ENCODE assay signal across 17 cellular contexts in the genomic region with DNA sequence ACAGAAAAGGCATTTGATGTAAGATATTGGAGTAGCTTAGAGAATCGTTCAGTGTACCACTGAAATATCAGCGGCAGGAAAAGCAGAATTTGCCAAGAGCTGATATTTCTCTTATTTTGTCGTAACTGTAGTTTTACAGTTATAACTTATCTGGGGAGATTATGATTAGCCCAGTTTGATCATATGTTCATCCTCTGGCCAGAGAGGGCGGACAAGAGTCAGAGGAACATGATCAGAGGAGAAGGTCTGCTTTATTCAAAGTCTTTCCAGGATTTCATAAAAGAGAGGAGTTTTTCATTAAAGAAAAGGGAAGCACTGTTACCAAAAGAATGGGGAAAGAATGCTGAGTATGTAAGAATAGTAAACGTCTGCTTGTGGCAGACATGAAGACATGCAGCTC.
A peak's percentile ranks its signal among the peaks of the same experiment; 100 is the strongest.
DNase-seq lines count a peak whose midpoint lies in the region; ATAC-seq and TF ChIP-seq lines count a peak whose summit lies in the region.
"Had no signal": no experiment of that assay in that cellular context is flagged by ENCODE, and none has a peak within 500 bp of the region (broad histone marks: within the 10 kb centered on the region; RNA-seq: fewer than 3 reads in every experiment).

No MANE protein-coding gene starts in this region.

- no TSS peak for BruUV-seq in OCI-LY7 (replicated peaks; lab: Mats Ljungman, UMichigan)

- no peaks in the 10 kb centered on the region for H3K36me3 Mint-ChIP-seq in GM23338 (ENCODE audit: low read depth)
- peaks cover 2% of the 10 kb centered on the region for H3K36me3 Mint-ChIP-seq in endodermal cell (ENCODE audit: low read depth)
- H3K36me3 Mint-ChIP-seq in immature natural killer cell: peaks cover 0 to 5% (median 0%) of the 10 kb centered on the region in 3 donors

- H3F3A ChIP-seq in GM23338 (replicated peaks; ENCODE audit: low read depth): no peaks in the 10 kb centered on the region

- no peak overlapping the region for H3K27ac ChIP-seq in 22Rv1
- no peak overlapping the region for H3K27ac ChIP-seq in GM23338 (ENCODE audit: low read depth)
- H3K27ac ChIP-seq in OCI-LY7 (ENCODE audit: low read depth, low read length, poor library complexity, severe bottlenecking): no peak overlapping the region
- H3K27ac ChIP-seq in endodermal cell (ENCODE audit: low read depth, low read length): no peak overlapping the region
- H3K27ac ChIP-seq in ascending aorta: no peak overlapping the region
- H3K27ac ChIP-seq: A549, SK-N-MC had no signal

- peak; percentile 55 for TF ChIP-seq CTCF in 22Rv1 (IDR thresholded peaks at IDR 0.05)
- TF ChIP-seq CTCF in GM23338 (conservative IDR thresholded peaks at IDR 0.05; ENCODE audit: low read depth in 2 of 2): peak; percentile 47 to 55
- TF ChIP-seq CTCF in OCI-LY7 (conservative IDR thresholded peaks at IDR 0.05; ENCODE audit: low read length): 0 out of 2 replicates have a peak, but pooled peaks have one; percentile 20
- peak; percentile 69 for TF ChIP-seq CTCF in endodermal cell (conservative IDR thresholded peaks at IDR 0.05)
- no peak for TF ChIP-seq CTCF in ascending aorta (IDR thresholded peaks at IDR 0.05)

- H3K27me3 Mint-ChIP-seq in GM23338 (ENCODE audit: insufficient read depth, low read depth, poor library complexity) (peaks cover 1% of the 10 kb centered on the region), endodermal cell (ENCODE audit: insufficient read depth) (no peaks in the 10 kb centered on the region), immature natural killer cell (ENCODE audit: low read depth in 3 of 3) (peaks cover 0 to 3% (median 0%) of the 10 kb centered on the region in 3 donors)
- H3K27me3 Mint-ChIP-seq: B cell had no signal

- no peak overlapping the region for H3K4me2 ChIP-seq in GM23338
- H3K4me2 ChIP-seq in OCI-LY7 (ENCODE audit: low read length): no peak overlapping the region
- H3K4me2 ChIP-seq: A549 had no signal

- H3K27ac Mint-ChIP-seq in GM23338 (no peak overlapping the region), endodermal cell (no peak overlapping the region), immature natural killer cell (no peak overlapping the region)
- H3K27ac Mint-ChIP-seq: B cell had no signal

- WGBS in endodermal cell (ENCODE audit: insufficient coverage in 1 of 2, insufficient read length in 1 of 2), 2 experiments: 80 to 81% methylated on average over 5 of the region's 5 CpGs

- H3K9me3 Mint-ChIP-seq in GM23338 (no peaks in the 10 kb centered on the region; the same call in 2 of the 3 replicates), endodermal cell (peaks cover 11% of the 10 kb centered on the region), immature natural killer cell (peaks cover 21 to 59% (median 36%) of the 10 kb centered on the region in 6 donors)

- POLR2A ChIA-PET in OCI-LY7 (lab: Charles Lee): no interaction called here

- H3K4me1 ChIP-seq in GM23338 (ENCODE audit: insufficient read depth) (no peaks in the 10 kb centered on the region), OCI-LY7 (ENCODE audit: insufficient read depth, low read length, poor library complexity, severe bottlenecking) (no peaks in the 10 kb centered on the region), endodermal cell (ENCODE audit: control insufficient read depth, insufficient read depth, low read length) (no peaks in the 10 kb centered on the region), ascending aorta (no peaks in the 10 kb centered on the region)
- H3K4me1 ChIP-seq: A549 had no signal

- H3K4me3 ChIP-seq in GM23338 (no peak overlapping the region), OCI-LY7 (ENCODE audit: low read depth, low read length, poor library complexity, severe bottlenecking) (no peak overlapping the region), endodermal cell (ENCODE audit: low read length) (no peak overlapping the region), ascending aorta (no peak overlapping the region)
- H3K4me3 ChIP-seq: A549, SK-N-MC had no signal

- H3K79me2 ChIP-seq in GM23338 (replicated peaks; ENCODE audit: insufficient read depth) (no peaks in the 10 kb centered on the region), OCI-LY7 (ENCODE audit: insufficient read depth, low read depth, low read length) (no peaks in the 10 kb centered on the region)

- no peak overlapping the region for H3K9ac ChIP-seq in endodermal cell (ENCODE audit: extremely low read depth, low read length, poor library complexity, severe bottlenecking)

- no peaks in the 10 kb centered on the region; the same call in 1 of the 2 replicates for H3K9me2 ChIP-seq in GM23338 (ENCODE audit: insufficient read depth)
- no peaks in the 10 kb centered on the region for H3K9me2 ChIP-seq in OCI-LY7 (ENCODE audit: insufficient read depth, low read length)

- H4K20me1 ChIP-seq in GM23338 (replicated peaks; ENCODE audit: insufficient read depth) (no peaks in the 10 kb centered on the region), OCI-LY7 (ENCODE audit: insufficient read depth, low read length) (no peaks in the 10 kb centered on the region)

- H3K36me3 ChIP-seq in GM23338 (ENCODE audit: insufficient read depth) (no peaks in the 10 kb centered on the region), OCI-LY7 (ENCODE audit: insufficient read depth, low read length) (no peaks in the 10 kb centered on the region), endodermal cell (ENCODE audit: control insufficient read depth, insufficient read depth, low read length) (no peaks in the 10 kb centered on the region), ascending aorta (no peaks in the 10 kb centered on the region)

- H3K4me3 Mint-ChIP-seq in GM23338: no peak overlapping the region
- no peak overlapping the region for H3K4me3 Mint-ChIP-seq in endodermal cell
- no peak overlapping the region for H3K4me3 Mint-ChIP-seq in immature natural killer cell
- H3K4me3 Mint-ChIP-seq: B cell had no signal

- CTCF ChIA-PET in OCI-LY7 (lab: Charles Lee; ENCODE audit: unreplicated experiment): no interaction called here

- DNase-seq in GM23338 (ENCODE audit: low spot score) (peak; percentile 36), OCI-LY7 (ENCODE audit: low spot score) (no peak), endodermal cell (peak; percentile 54), NCI-H1694 treated with DMSO at 0.1 percent for 48 hours (lab: John Stamatoyannopoulos, UW) (no peak), ascending aorta (ENCODE audit: low spot score in 2 of 2) (no peak), immature natural killer cell (no peak)
- DNase-seq: DND-41, GOT3, KG1, NCI-H1694, NCI-H2107, NCI-H748 treated with DMSO at 0.1 percent for 48 hours, SHP77 had no signal

- intact Hi-C loops in OCI-LY7 (cut with micrococcal nuclease; ENCODE audit: unreplicated experiment): no loop called here
- intact Hi-C loops in ascending aorta (cut with DNase I): no loop called here

- no peak for ATAC-seq in GM23338
- ATAC-seq: A549 had no signal

- no peak overlapping the region for H2AFZ ChIP-seq in GM23338
- no peak overlapping the region for H2AFZ ChIP-seq in OCI-LY7 (ENCODE audit: low read length)

- H3K9me3 ChIP-seq in OCI-LY7 (ENCODE audit: low read length): no peaks in the 10 kb centered on the region
- H3K9me3 ChIP-seq in endodermal cell (ENCODE audit: control insufficient read depth, low read length): no peaks in the 10 kb centered on the region
- H3K9me3 ChIP-seq in ascending aorta: no peaks in the 10 kb centered on the region
- H3K9me3 ChIP-seq: A549 had no signal

- H3K4me1 Mint-ChIP-seq in GM23338 (peaks cover 2% of the 10 kb centered on the region; the same call in 1 of the 3 replicates), endodermal cell (peaks cover 18% of the 10 kb centered on the region), immature natural killer cell (no peaks in the 10 kb centered on the region)
- H3K4me1 Mint-ChIP-seq: B cell had no signal

- H3K27me3 ChIP-seq in GM23338 (ENCODE audit: insufficient read depth): no peaks in the 10 kb centered on the region
- no peaks in the 10 kb centered on the region for H3K27me3 ChIP-seq in endodermal cell (ENCODE audit: control insufficient read depth, insufficient read depth, low read length, poor library complexity, severe bottlenecking)
- H3K27me3 ChIP-seq in ascending aorta: no peaks in the 10 kb centered on the region

TF ChIP-seq in GM23338, 12 proteins besides CTCF, POLR2A, EP300 and RAD21 (continues in another document):
- TF ChIP-seq, protein P1, sequence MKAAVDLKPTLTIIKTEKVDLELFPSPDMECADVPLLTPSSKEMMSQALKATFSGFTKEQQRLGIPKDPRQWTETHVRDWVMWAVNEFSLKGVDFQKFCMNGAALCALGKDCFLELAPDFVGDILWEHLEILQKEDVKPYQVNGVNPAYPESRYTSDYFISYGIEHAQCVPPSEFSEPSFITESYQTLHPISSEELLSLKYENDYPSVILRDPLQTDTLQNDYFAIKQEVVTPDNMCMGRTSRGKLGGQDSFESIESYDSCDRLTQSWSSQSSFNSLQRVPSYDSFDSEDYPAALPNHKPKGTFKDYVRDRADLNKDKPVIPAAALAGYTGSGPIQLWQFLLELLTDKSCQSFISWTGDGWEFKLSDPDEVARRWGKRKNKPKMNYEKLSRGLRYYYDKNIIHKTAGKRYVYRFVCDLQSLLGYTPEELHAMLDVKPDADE (IDR thresholded peaks at IDR 0.05): no peak
- no peak for TF ChIP-seq POLR2AphosphoS5 (IDR thresholded peaks at IDR 0.05; ENCODE audit: low read depth)
- no peak for TF ChIP-seq JUNB (IDR thresholded peaks at IDR 0.05; ENCODE audit: unreplicated experiment)
- TF ChIP-seq EZH2phosphoT487 (IDR thresholded peaks at IDR 0.05; ENCODE audit: unreplicated experiment): no peak
- TF ChIP-seq ZNF331 (CRISPR knock-in tag; IDR thresholded peaks at IDR 0.05; ENCODE audit: low read depth): no peak
- no peak for TF ChIP-seq CREB1 (CRISPR knock-in tag; IDR thresholded peaks at IDR 0.05; ENCODE audit: low read depth)
- TF ChIP-seq EZH2 (IDR thresholded peaks at IDR 0.05; ENCODE audit: low read depth, unreplicated experiment): no peak

Comparison
In these comparisons a context has a peak if more than half of its experiments do, and no peak if none do; other contexts are left out.
1. CTCF ChIP-seq: peak in 22Rv1 (single experiment), GM23338 (2 of 2), OCI-LY7 (single experiment) and endodermal cell (single experiment); none in ascending aorta (0 of 3).
2. DNase-seq: peak in GM23338 (single experiment) and endodermal cell (single experiment); none in OCI-LY7 (single experiment), NCI-H1694 treated with DMSO at 0.1 percent for 48 hours (single experiment), ascending aorta (0 of 2) and immature natural killer cell (0 of 3).